Comparison of ENCODE assay signal across 8 cellular contexts in the genomic region with DNA sequence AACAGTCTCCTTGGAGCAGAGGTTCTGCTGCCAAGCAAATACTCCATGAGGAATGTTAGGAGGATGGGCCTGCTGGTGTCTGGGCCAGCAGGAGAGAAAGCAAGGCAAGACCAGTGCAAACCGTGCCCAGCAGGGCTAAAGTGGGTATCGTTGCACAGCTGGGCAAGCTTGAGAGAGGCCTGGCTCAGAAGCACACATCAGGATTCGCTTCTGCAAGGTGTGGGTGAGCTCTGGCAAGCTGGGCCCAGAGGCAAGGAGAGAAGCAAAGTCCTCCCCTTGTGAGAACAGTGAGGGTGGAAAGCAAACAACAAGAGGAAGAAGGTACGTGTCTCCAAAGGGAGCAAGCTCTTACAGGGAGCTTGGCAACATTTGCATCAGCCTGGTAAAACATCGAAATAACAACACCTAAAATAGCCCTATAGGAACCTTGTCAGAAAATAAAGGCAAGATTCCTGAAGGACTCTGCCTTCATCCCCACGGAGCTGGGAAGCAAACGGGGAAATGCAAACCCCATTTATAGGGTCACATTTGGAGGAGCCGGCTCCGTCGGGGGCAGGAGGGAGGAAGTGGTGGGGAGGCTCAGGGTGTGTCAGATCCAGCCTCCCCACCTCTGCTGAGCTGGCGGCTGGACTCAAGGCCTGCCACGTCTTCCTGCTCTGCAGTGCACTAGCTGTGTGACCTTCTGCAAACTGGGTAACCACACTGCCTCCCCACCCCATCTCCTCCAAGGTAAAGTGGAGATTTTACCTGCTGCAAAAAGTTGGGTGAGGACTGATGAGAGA.
DNase-seq lines count a peak whose midpoint lies in the region; ATAC-seq and TF ChIP-seq lines count a peak whose summit lies in the region.

No MANE protein-coding gene starts in this region.

- H3K36me3 Mint-ChIP-seq in activated T-cell treated with anti-CD3 and anti-CD28 coated beads, Interleukin-2, amount 50 U/mL, for 72 hours (ENCODE audit: insufficient read depth in 2 of 2): no peaks in the 10 kb centered on the region
- H3K36me3 Mint-ChIP-seq in activated T-cell treated with anti-CD3 and anti-CD28 coated beads, Interleukin-2, amount 50 U/mL, for 24 hours (ENCODE audit: low read depth): no peaks in the 10 kb centered on the region
- H3K36me3 Mint-ChIP-seq in activated naive CD8-positive, alpha-beta T cell treated with anti-CD3 and anti-CD28 coated beads, Interleukin-2, amount 10 ng/mL, durations not matched to agents 7 days and 5 days: peaks cover 3% of the 10 kb centered on the region

- no peaks in the 10 kb centered on the region for H4K20me1 ChIP-seq in Loucy (ENCODE audit: insufficient read depth, low read length, poor library complexity, severe bottlenecking)

- no peaks in the 10 kb centered on the region for H3K36me3 ChIP-seq in Loucy (ENCODE audit: insufficient read depth, low read length)

- H3K79me2 ChIP-seq in Loucy (ENCODE audit: insufficient read depth, low read length): no peaks in the 10 kb centered on the region

- no peak overlapping the region; the same call in 1 of the 2 replicates for H2AFZ ChIP-seq in Loucy (ENCODE audit: low read length)

- peak overlapping the region; percentile 11 for H3K27ac Mint-ChIP-seq in activated T-cell treated with anti-CD3 and anti-CD28 coated beads, Interleukin-2, amount 50 U/mL, for 72 hours
- H3K27ac Mint-ChIP-seq in activated T-cell treated with anti-CD3 and anti-CD28 coated beads, Interleukin-2, amount 50 U/mL, for 24 hours: no peak overlapping the region
- peak overlapping the region; percentile 67 for H3K27ac Mint-ChIP-seq in activated naive CD8-positive, alpha-beta T cell treated with anti-CD3 and anti-CD28 coated beads, Interleukin-2, amount 10 ng/mL, durations not matched to agents 7 days and 5 days

- peak in 1 of 2 donors; percentile 7 for DNase-seq in activated T-cell treated with anti-CD3 and anti-CD28 coated beads, Interleukin-2, amount 50 U/mL, for 72 hours
- DNase-seq in activated T-cell treated with anti-CD3 and anti-CD28 coated beads, Interleukin-2, amount 50 U/mL, for 24 hours: no peak
- peak; percentile 45 for DNase-seq in activated naive CD8-positive, alpha-beta T cell treated with anti-CD3 and anti-CD28 coated beads, Interleukin-2, amount 10 ng/mL, durations not matched to agents 7 days and 5 days
- DNase-seq in stimulated activated CD8-positive, alpha-beta memory T cell treated with anti-CD3 and anti-CD28 coated beads, Interleukin-2, amount 100 ng/mL, for 48 hours (ENCODE audit: low read depth in 2 of 2): peak; percentile 2 to 8
- DNase-seq in globus pallidus (ENCODE audit: low spot score): no peak

- no peak overlapping the region for H3K4me3 ChIP-seq in Loucy (ENCODE audit: low read length, poor library complexity, severe bottlenecking)

- peaks cover 6% of the 10 kb centered on the region for H3K4me1 ChIP-seq in Loucy (ENCODE audit: insufficient read depth, low read length, poor library complexity, severe bottlenecking)

- no peaks in the 10 kb centered on the region for H3K27me3 ChIP-seq in Loucy (ENCODE audit: insufficient read depth, low read length, poor library complexity, severe bottlenecking)

- TF ChIP-seq CTCF in Loucy (conservative IDR thresholded peaks at IDR 0.05; ENCODE audit: low read length): no peak

- H3F3A ChIP-seq in Loucy (ENCODE audit: low read depth): no peaks in the 10 kb centered on the region

- no peaks in the 10 kb centered on the region for H3K9me3 Mint-ChIP-seq in activated T-cell treated with anti-CD3 and anti-CD28 coated beads, Interleukin-2, amount 50 U/mL, for 72 hours
- H3K9me3 Mint-ChIP-seq in activated T-cell treated with anti-CD3 and anti-CD28 coated beads, Interleukin-2, amount 50 U/mL, for 24 hours: no peaks in the 10 kb centered on the region
- H3K9me3 Mint-ChIP-seq in activated naive CD8-positive, alpha-beta T cell treated with anti-CD3 and anti-CD28 coated beads, Interleukin-2, amount 10 ng/mL, durations not matched to agents 7 days and 5 days: no peaks in the 10 kb centered on the region

- H3K4me3 Mint-ChIP-seq in activated T-cell treated with anti-CD3 and anti-CD28 coated beads, Interleukin-2, amount 50 U/mL, for 72 hours: peak overlapping the region; percentile 21 to 45
- H3K4me3 Mint-ChIP-seq in activated T-cell treated with anti-CD3 and anti-CD28 coated beads, Interleukin-2, amount 50 U/mL, for 24 hours: no peak overlapping the region
- H3K4me3 Mint-ChIP-seq in activated naive CD8-positive, alpha-beta T cell treated with anti-CD3 and anti-CD28 coated beads, Interleukin-2, amount 10 ng/mL, durations not matched to agents 7 days and 5 days: peak overlapping the region; percentile 68

- H3K9me2 ChIP-seq in Loucy (replicated peaks; ENCODE audit: low read depth, low read length): no peaks in the 10 kb centered on the region

- H3K27me3 Mint-ChIP-seq in activated T-cell treated with anti-CD3 and anti-CD28 coated beads, Interleukin-2, amount 50 U/mL, for 72 hours (ENCODE audit: low read depth): no peaks in the 10 kb centered on the region
- H3K27me3 Mint-ChIP-seq in activated T-cell treated with anti-CD3 and anti-CD28 coated beads, Interleukin-2, amount 50 U/mL, for 24 hours: no peaks in the 10 kb centered on the region
- H3K27me3 Mint-ChIP-seq in activated naive CD8-positive, alpha-beta T cell treated with anti-CD3 and anti-CD28 coated beads, Interleukin-2, amount 10 ng/mL, durations not matched to agents 7 days and 5 days: peaks cover 3% of the 10 kb centered on the region

- H3K9ac ChIP-seq in Loucy (ENCODE audit: low read depth, low read length, poor library complexity, severe bottlenecking): no peak overlapping the region

- H3K9me3 ChIP-seq in Loucy (ENCODE audit: insufficient read depth, low read depth, low read length): no peaks in the 10 kb centered on the region

- peak; percentile 58 to 63 for ATAC-seq in activated T-cell treated with anti-CD3 and anti-CD28 coated beads, Interleukin-2, amount 50 U/mL, for 72 hours (replicated peaks in 1 of 2)
- ATAC-seq in activated naive CD8-positive, alpha-beta T cell treated with anti-CD3 and anti-CD28 coated beads, Interleukin-2, amount 10 ng/mL, durations not matched to agents 7 days and 5 days (ENCODE audit: low read depth): peak; percentile 98
- ATAC-seq in HG03442 (IDR thresholded peaks at IDR 0.05; ENCODE audit: unreplicated experiment) (no peak), GM19328 (IDR thresholded peaks at IDR 0.05; ENCODE audit: unreplicated experiment) (no peak)

- POLR2A ChIA-PET in activated naive CD8-positive, alpha-beta T cell treated with anti-CD3 and anti-CD28 coated beads, Interleukin-2, amount 10 ng/mL, durations not matched to agents 7 days and 5 days (lab: Charles Lee): interaction anchor here (1.3 to 1.4 kb wide), 2 partner anchors 61 to 88 kb away, joined by 3 to 4 read pairs; no protein-coding TSS in a partner anchor

- peaks cover 38% of the 10 kb centered on the region for H3K4me1 Mint-ChIP-seq in activated T-cell treated with anti-CD3 and anti-CD28 coated beads, Interleukin-2, amount 50 U/mL, for 72 hours (ENCODE audit: low read depth)
- peaks cover 26% of the 10 kb centered on the region for H3K4me1 Mint-ChIP-seq in activated T-cell treated with anti-CD3 and anti-CD28 coated beads, Interleukin-2, amount 50 U/mL, for 24 hours (ENCODE audit: low read depth)
- H3K4me1 Mint-ChIP-seq in activated naive CD8-positive, alpha-beta T cell treated with anti-CD3 and anti-CD28 coated beads, Interleukin-2, amount 10 ng/mL, durations not matched to agents 7 days and 5 days: peaks cover 26% of the 10 kb centered on the region

- H3K4me2 ChIP-seq in Loucy (ENCODE audit: low read depth, low read length, poor library complexity, severe bottlenecking): peak overlapping the region; percentile 22

Comparison
In these comparisons a context has a peak if more than half of its experiments do, and no peak if none do; other contexts are left out.
1. ATAC-seq: peak in activated T-cell treated with anti-CD3 and anti-CD28 coated beads, Interleukin-2, amount 50 U/mL, for 72 hours (2 of 2) and activated naive CD8-positive, alpha-beta T cell treated with anti-CD3 and anti-CD28 coated beads, Interleukin-2, amount 10 ng/mL, durations not matched to agents 7 days and 5 days (single experiment); none in HG03442 (single experiment) and GM19328 (single experiment).
2. DNase-seq: peak in activated naive CD8-positive, alpha-beta T cell treated with anti-CD3 and anti-CD28 coated beads, Interleukin-2, amount 10 ng/mL, durations not matched to agents 7 days and 5 days (single experiment) and stimulated activated CD8-positive, alpha-beta memory T cell treated with anti-CD3 and anti-CD28 coated beads, Interleukin-2, amount 100 ng/mL, for 48 hours (2 of 2); none in activated T-cell treated with anti-CD3 and anti-CD28 coated beads, Interleukin-2, amount 50 U/mL, for 24 hours (single experiment) and globus pallidus (single experiment).